13 cellular contexts compared by ENCODE assay signal in the genomic region with DNA sequence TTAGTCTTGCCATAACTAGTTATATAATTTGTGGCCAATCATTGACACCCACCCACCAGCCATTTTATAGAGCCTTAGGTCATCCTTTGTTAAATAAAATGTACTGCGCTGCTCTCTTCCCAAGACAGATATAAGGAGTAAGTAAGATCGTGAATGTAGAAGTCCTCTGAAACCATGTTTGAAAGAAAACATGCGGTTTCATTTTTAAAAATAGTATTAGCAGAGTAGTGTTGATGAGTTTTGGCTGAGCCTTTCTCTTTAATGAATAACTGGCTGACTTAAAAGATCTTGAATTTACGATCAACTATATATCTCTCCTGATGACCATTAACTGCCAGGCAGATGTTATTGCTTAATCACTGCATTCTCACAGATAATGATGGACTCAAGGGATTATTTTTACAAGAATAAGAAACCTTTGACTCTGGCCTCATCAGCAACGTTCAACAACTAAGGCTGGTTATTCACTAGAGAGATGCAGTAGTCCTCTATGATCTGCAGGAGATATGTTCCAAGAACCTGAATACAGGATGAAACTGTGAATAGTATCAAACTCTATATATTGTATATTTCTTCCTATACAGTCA.
"Had no signal": no experiment of that assay in that cellular context is flagged by ENCODE, and none has a peak within 500 bp of the region (broad histone marks: within the 10 kb centered on the region; RNA-seq: fewer than 3 reads in every experiment).

No MANE protein-coding gene starts in this region.

- H3K27ac ChIP-seq: left lung, ovary, tibial nerve, VCaP had no signal

- H3K9me3 ChIP-seq: ovary had no signal

- H3K36me3 ChIP-seq: left lung, ovary, tibial nerve had no signal

- H3K27me3 ChIP-seq: left lung, ovary, tibial nerve had no signal

- DNase-seq: activated CD4-positive, alpha-beta T cell treated with anti-CD3 and anti-CD28 coated beads for 4 hours; activated CD8-positive, alpha-beta memory T cell treated with anti-CD3 and anti-CD28 coated beads, Interleukin-2, amount 50 U/mL, for 48 hours; activated CD8-positive, alpha-beta T cell treated with anti-CD3 and anti-CD28 coated beads, Interleukin-2, amount 10 ng/mL, durations not matched to agents 7 days and 5 days; activated naive CD4-positive, alpha-beta T cell; activated naive CD8-positive, alpha-beta T cell treated with anti-CD3 and anti-CD28 coated beads, Interleukin-2, amount 50 U/mL, for 24 hours; caudate nucleus; cortex of kidney; effector memory CD8-positive, alpha-beta T cell; left lung; ovary; T1000 had no signal

- ATAC-seq: activated CD8-positive, alpha-beta T cell treated with anti-CD3 and anti-CD28 coated beads, Interleukin-2, amount 10 ng/mL, durations not matched to agents 7 days and 5 days; activated naive CD8-positive, alpha-beta T cell treated with anti-CD3 and anti-CD28 coated beads, Interleukin-2, amount 50 U/mL, for 24 hours; effector memory CD8-positive, alpha-beta T cell had no signal

- H3K4me1 ChIP-seq: left lung had no signal

- H3K4me3 ChIP-seq: left lung, ovary, tibial nerve had no signal
